In genomic region chr2:197079414-197079813, GRCh38 we compare ENCODE assay signal across 14 cellular contexts.
DNase-seq lines count a peak whose midpoint lies in the region; TF ChIP-seq lines count a peak whose summit lies in the region.
"Had no signal": no experiment of that assay in that cellular context is flagged by ENCODE, and none has a peak within 500 bp of the region (broad histone marks: within the 10 kb centered on the region; RNA-seq: fewer than 3 reads in every experiment).

No MANE protein-coding gene starts in this region.

- H3K36me3 Mint-ChIP-seq in nephron (ENCODE audit: low read depth) = peaks cover 12% of the 10 kb centered on the region
- H3K36me3 Mint-ChIP-seq in activated CD4-positive, alpha-beta memory T cell treated with anti-CD3 and anti-CD28 coated beads for 36 hours = peaks cover 74% of the 10 kb centered on the region

- peaks cover 11% of the 10 kb centered on the region for H3K4me1 ChIP-seq in ACC112 (ENCODE audit: control insufficient read depth, insufficient read depth, low read length, unreplicated experiment)
- H3K4me1 ChIP-seq: breast epithelium had no signal

- H3K9me3 Mint-ChIP-seq in nephron = no peaks in the 10 kb centered on the region
- no peaks in the 10 kb centered on the region for H3K9me3 Mint-ChIP-seq in activated CD4-positive, alpha-beta memory T cell treated with anti-CD3 and anti-CD28 coated beads for 36 hours

- H3K79me2 ChIP-seq in ACC112 (ENCODE audit: control insufficient read depth, insufficient read depth, low read length, unreplicated experiment) = no peaks in the 10 kb centered on the region
- H3K79me2 ChIP-seq: hepatocyte had no signal

- no peaks in the 10 kb centered on the region for H3K36me3 ChIP-seq in ACC112 (ENCODE audit: insufficient read depth, low read length)
- H3K36me3 ChIP-seq: breast epithelium had no signal

- H3K27me3 Mint-ChIP-seq in nephron (ENCODE audit: low read depth) = no peaks in the 10 kb centered on the region
- no peaks in the 10 kb centered on the region for H3K27me3 Mint-ChIP-seq in activated CD4-positive, alpha-beta memory T cell treated with anti-CD3 and anti-CD28 coated beads for 36 hours

- no peak overlapping the region for H3K4me3 ChIP-seq in ACC112 (ENCODE audit: low read depth, low read length)
- H3K4me3 ChIP-seq: breast epithelium, hepatocyte, lung had no signal

- H3K27ac ChIP-seq in ACC112 (ENCODE audit: low read depth, low read length) = no peak overlapping the region
- H3K27ac ChIP-seq: breast epithelium, C4-2B, hepatocyte, KMS-11 had no signal

- TF ChIP-seq CTCF in nephron (IDR thresholded peaks at IDR 0.05; ENCODE audit: unreplicated experiment in 3 of 3) = no peak

- H3K27ac Mint-ChIP-seq in nephron = peak overlapping the region; percentile 14 to 49 (median 14)
- H3K27ac Mint-ChIP-seq in activated CD4-positive, alpha-beta memory T cell treated with anti-CD3 and anti-CD28 coated beads for 36 hours = no peak overlapping the region

- H3K27me3 ChIP-seq in ACC112 (ENCODE audit: insufficient read depth, low read length) = no peaks in the 10 kb centered on the region
- H3K27me3 ChIP-seq: breast epithelium, hepatocyte had no signal

- H2AFZ ChIP-seq in ACC112 (ENCODE audit: low read length, unreplicated experiment) = peak overlapping the region; percentile 56
- H2AFZ ChIP-seq: hepatocyte had no signal

- CTCF ChIA-PET in activated CD4-positive, alpha-beta memory T cell treated with anti-CD3 and anti-CD28 coated beads for 36 hours (lab: Charles Lee) = no interaction called here

- H3K4me3 Mint-ChIP-seq in nephron = no peak overlapping the region
- no peak overlapping the region for H3K4me3 Mint-ChIP-seq in activated CD4-positive, alpha-beta memory T cell treated with anti-CD3 and anti-CD28 coated beads for 36 hours

- POLR2A ChIA-PET in activated CD4-positive, alpha-beta memory T cell treated with anti-CD3 and anti-CD28 coated beads for 36 hours (lab: Charles Lee) = no interaction called here

- DNase-seq in ELR (ENCODE audit: low read depth) (peak; percentile 18), dermis blood vessel endothelial cell (peak; percentile 29), DMS53 (lab: John Stamatoyannopoulos, UW) (no peak), NOMO-1 treated with DMSO at 0.1 percent for 48 hours (lab: John Stamatoyannopoulos, UW; ENCODE audit: unreplicated experiment) (no peak)
- no peak for DNase-seq in stimulated activated CD4-positive, alpha-beta T cell treated with anti-CD3 and anti-CD28 coated beads, Interleukin-1b, Interleukin-23, amount 100 ng/mL, for 48 hours
- DNase-seq in activated CD4-positive, alpha-beta memory T cell treated with anti-CD3 and anti-CD28 coated beads for 36 hours = no peak
- DNase-seq: occipital lobe had no signal

- peaks cover 31% of the 10 kb centered on the region for H3K4me1 Mint-ChIP-seq in nephron
- H3K4me1 Mint-ChIP-seq in activated CD4-positive, alpha-beta memory T cell treated with anti-CD3 and anti-CD28 coated beads for 36 hours (ENCODE audit: low read depth) = peaks cover 1% of the 10 kb centered on the region

- intact Hi-C loops in activated CD4-positive, alpha-beta memory T cell treated with anti-CD3 and anti-CD28 coated beads for 36 hours (cut with micrococcal nuclease) = no loop called here

Comparison
In these comparisons a context has a peak if more than half of its experiments do, and no peak if none do; other contexts are left out.
1. DNase-seq: peak in ELR (single experiment) and dermis blood vessel endothelial cell (single experiment); none in DMS53 (single experiment), stimulated activated CD4-positive, alpha-beta T cell treated with anti-CD3 and anti-CD28 coated beads, Interleukin-1b, Interleukin-23, amount 100 ng/mL, for 48 hours (single experiment), activated CD4-positive, alpha-beta memory T cell treated with anti-CD3 and anti-CD28 coated beads for 36 hours (single experiment) and NOMO-1 treated with DMSO at 0.1 percent for 48 hours (single experiment).